In genomic region chr11:9146477-9146876, GRCh38 we compare ENCODE assay signal across 16 cellular contexts. TPM values are rescaled to one million over a fixed set of nuclear protein-coding genes. Genes with fewer than 3 reads are reported as not detected.
A peak's percentile ranks its signal among the peaks of the same experiment; 100 is the strongest.
DNase-seq lines count a peak whose midpoint lies in the region; ATAC-seq lines count a peak whose summit lies in the region.
"Had no signal": no experiment of that assay in that cellular context is flagged by ENCODE, and none has a peak within 500 bp of the region (broad histone marks: within the 10 kb centered on the region; RNA-seq: fewer than 3 reads in every experiment).

No MANE protein-coding gene starts in this region.

- no peak for DNase-seq in activated CD4-positive, alpha-beta T cell treated with anti-CD3 and anti-CD28 coated beads for 36 hours
- DNase-seq in activated CD4-positive, alpha-beta T cell treated with anti-CD3 and anti-CD28 coated beads, Interleukin-2, amount 10 ng/mL, durations not matched to agents 24 days and 14 days, result no peak
- DNase-seq in medulla oblongata (ENCODE audit: extremely low spot score), result peak; percentile 48
- DNase-seq in superior temporal gyrus (ENCODE audit: extremely low spot score), result peak; percentile 44
- no peak for DNase-seq in left colon
- DNase-seq in aorta, result no peak
- no peak for DNase-seq in T-helper 1 cell
- DNase-seq: GM23248, NCI-H187 treated with DMSO at 0.1 percent for 48 hours, NCI-H82, Peyer's patch, Right ventricle myocardium superior had no signal

- H3K27ac Mint-ChIP-seq in activated CD4-positive, alpha-beta T cell treated with anti-CD3 and anti-CD28 coated beads for 36 hours, result peak overlapping the region; percentile 1
- no peak overlapping the region for H3K27ac Mint-ChIP-seq in activated CD4-positive, alpha-beta T cell treated with anti-CD3 and anti-CD28 coated beads, Interleukin-2, amount 10 ng/mL, durations not matched to agents 24 days and 14 days
- H3K27ac Mint-ChIP-seq: IgD-negative memory B cell had no signal

- H3K4me1 Mint-ChIP-seq in activated CD4-positive, alpha-beta T cell treated with anti-CD3 and anti-CD28 coated beads for 36 hours, result peaks cover 12% of the 10 kb centered on the region
- peaks cover 12% of the 10 kb centered on the region for H3K4me1 Mint-ChIP-seq in activated CD4-positive, alpha-beta T cell treated with anti-CD3 and anti-CD28 coated beads, Interleukin-2, amount 10 ng/mL, durations not matched to agents 24 days and 14 days
- H3K4me1 Mint-ChIP-seq: IgD-negative memory B cell had no signal

- ATAC-seq in activated CD4-positive, alpha-beta T cell treated with anti-CD3 and anti-CD28 coated beads for 36 hours, result no peak
- ATAC-seq in left colon (no peak), aorta (ENCODE audit: low FRiP score) (no peak)

- H3K4me3 ChIP-seq in aorta (ENCODE audit: low read length in 2 of 2), result no peak overlapping the region
- H3K4me3 ChIP-seq: GM23248, Peyer's patch had no signal

- H3K9me3 Mint-ChIP-seq in activated CD4-positive, alpha-beta T cell treated with anti-CD3 and anti-CD28 coated beads for 36 hours (ENCODE audit: low read depth), result no peaks in the 10 kb centered on the region
- no peaks in the 10 kb centered on the region for H3K9me3 Mint-ChIP-seq in activated CD4-positive, alpha-beta T cell treated with anti-CD3 and anti-CD28 coated beads, Interleukin-2, amount 10 ng/mL, durations not matched to agents 24 days and 14 days
- H3K9me3 Mint-ChIP-seq: IgD-negative memory B cell had no signal

- POLR2A ChIA-PET in activated CD4-positive, alpha-beta T cell treated with anti-CD3 and anti-CD28 coated beads for 36 hours (lab: Charles Lee), result no interaction called here

- H3K4me3 Mint-ChIP-seq in activated CD4-positive, alpha-beta T cell treated with anti-CD3 and anti-CD28 coated beads for 36 hours, result no peak overlapping the region
- H3K4me3 Mint-ChIP-seq in activated CD4-positive, alpha-beta T cell treated with anti-CD3 and anti-CD28 coated beads, Interleukin-2, amount 10 ng/mL, durations not matched to agents 24 days and 14 days, result no peak overlapping the region

- no peaks in the 10 kb centered on the region for H3K27me3 Mint-ChIP-seq in activated CD4-positive, alpha-beta T cell treated with anti-CD3 and anti-CD28 coated beads for 36 hours
- no peaks in the 10 kb centered on the region for H3K27me3 Mint-ChIP-seq in activated CD4-positive, alpha-beta T cell treated with anti-CD3 and anti-CD28 coated beads, Interleukin-2, amount 10 ng/mL, durations not matched to agents 24 days and 14 days
- H3K27me3 Mint-ChIP-seq: IgD-negative memory B cell had no signal

- peaks cover 22% of the 10 kb centered on the region for H3K36me3 Mint-ChIP-seq in activated CD4-positive, alpha-beta T cell treated with anti-CD3 and anti-CD28 coated beads for 36 hours (ENCODE audit: low read depth)
- peaks cover 68% of the 10 kb centered on the region for H3K36me3 Mint-ChIP-seq in activated CD4-positive, alpha-beta T cell treated with anti-CD3 and anti-CD28 coated beads, Interleukin-2, amount 10 ng/mL, durations not matched to agents 24 days and 14 days (ENCODE audit: low read depth)

- intact Hi-C loops in activated CD4-positive, alpha-beta T cell treated with anti-CD3 and anti-CD28 coated beads for 36 hours (cut with DNase I, micrococcal nuclease), result no loop called here
- intact Hi-C loops in activated CD4-positive, alpha-beta T cell treated with anti-CD3 and anti-CD28 coated beads, Interleukin-2, amount 10 ng/mL, durations not matched to agents 24 days and 14 days (cut with micrococcal nuclease), result no loop called here
- intact Hi-C loops in left colon (cut with DNase I, micrococcal nuclease) (no loop called here), aorta (cut with DNase I) (no loop called here)

- H3K4me1 ChIP-seq in aorta (ENCODE audit: control insufficient read depth in 1 of 2, insufficient read depth in 2 of 2, low read length in 2 of 2), result no peaks in the 10 kb centered on the region
- H3K4me1 ChIP-seq: Peyer's patch had no signal

- WGBS in aorta, 2 donors, result 95 to 97% methylated on average over 2 of the region's 2 CpGs

- no peaks in the 10 kb centered on the region for H3K9me3 ChIP-seq in aorta (ENCODE audit: control insufficient read depth, low read length)
- H3K9me3 ChIP-seq: Peyer's patch had no signal

- H3K27ac ChIP-seq in angular gyrus (ENCODE audit: low read depth, low read length) (peak overlapping the region; percentile 1), aorta (ENCODE audit: low read depth in 1 of 2, low read length in 2 of 2) (no peak overlapping the region)
- H3K27ac ChIP-seq: GM23248, Peyer's patch had no signal

- no peaks in the 10 kb centered on the region for H3K27me3 ChIP-seq in aorta (ENCODE audit: control insufficient read depth in 1 of 2, insufficient read depth in 2 of 2, low read length in 1 of 2)
- H3K27me3 ChIP-seq: Peyer's patch had no signal

- H3K36me3 ChIP-seq in aorta (ENCODE audit: control insufficient read depth in 1 of 2, insufficient read depth in 2 of 2, low read length in 1 of 2), result peaks cover 4 to 13% of the 10 kb centered on the region in 2 donors

- CTCF ChIA-PET in activated CD4-positive, alpha-beta T cell treated with anti-CD3 and anti-CD28 coated beads for 36 hours (lab: Charles Lee), result interaction anchor here (1.0 to 3.0 kb wide), 2 partner anchors 9 to 24 kb away, joined by 3 to 16 read pairs; no protein-coding TSS in a partner anchor

RNA-seq across cellular contexts. Expression of gene SCUBE2, which starts 55.1 kb away (rescaled TPM):
- total RNA-seq in activated CD4-positive, alpha-beta T cell treated with anti-CD3 and anti-CD28 coated beads for 36 hours, result not detected
- 0.19 TPM in 1 of 2 replicates, not detected in the other for total RNA-seq in activated CD4-positive, alpha-beta T cell treated with anti-CD3 and anti-CD28 coated beads, Interleukin-2, amount 10 ng/mL, durations not matched to agents 24 days and 14 days
- total RNA-seq in left colon (1 to 10 TPM; 8.3 TPM), aorta (1 to 10 TPM; 2.8 to 6.0 TPM)
- 1 to 10 TPM; 2.4 to 4.8 TPM for polyA plus RNA-seq in aorta
- total RNA-seq: HT-29, NCI-H460 had no signal
- polyA plus RNA-seq: IgD-negative memory B cell had no signal

Comparison
In these comparisons a context has a peak if more than half of its experiments do, and no peak if none do; other contexts are left out.
1. DNase-seq: peak in medulla oblongata (single experiment) and superior temporal gyrus (single experiment); none in activated CD4-positive, alpha-beta T cell treated with anti-CD3 and anti-CD28 coated beads for 36 hours (single experiment), activated CD4-positive, alpha-beta T cell treated with anti-CD3 and anti-CD28 coated beads, Interleukin-2, amount 10 ng/mL, durations not matched to agents 24 days and 14 days (single experiment), left colon (0 of 2), aorta (0 of 2) and T-helper 1 cell (0 of 5).